ENCODE assay signal across 20 cellular contexts in the genomic region with DNA sequence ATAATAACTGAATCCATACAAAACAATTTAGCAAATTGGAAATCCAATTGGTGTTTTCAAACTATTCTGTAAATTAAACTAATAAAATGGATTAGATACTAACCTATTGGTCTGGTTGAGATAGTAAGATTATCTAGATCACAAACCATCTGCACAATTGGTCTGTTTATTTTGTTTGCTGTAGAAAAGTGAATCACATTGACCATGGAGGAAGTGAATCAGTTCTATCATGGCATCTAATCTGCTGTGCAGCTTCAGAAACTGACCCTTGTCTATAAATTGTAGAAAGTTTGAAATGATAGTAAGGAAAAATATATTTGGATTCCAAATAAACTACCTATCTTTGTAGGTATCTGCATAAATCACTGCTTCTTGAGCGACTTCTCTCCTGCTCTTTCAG.
"Had no signal": no experiment of that assay in that cellular context is flagged by ENCODE, and none has a peak within 500 bp of the region (broad histone marks: within the 10 kb centered on the region; RNA-seq: fewer than 3 reads in every experiment).

No MANE protein-coding gene starts in this region.

- H3K4me3 ChIP-seq: right atrium auricular region, tibial nerve, vagina had no signal

- H3K9me3 ChIP-seq: right atrium auricular region, tibial nerve, vagina had no signal

- DNase-seq: activated B cell treated with CpG ODN at 0.5 μM for 24 hours; activated CD4-positive, alpha-beta T cell treated with anti-CD3 and anti-CD28 coated beads for 48 hours; activated CD8-positive, alpha-beta T cell treated with anti-CD3 and anti-CD28 coated beads for 36 hours; activated effector memory CD4-positive, alpha-beta T cell treated with anti-CD3 and anti-CD28 coated beads, Interleukin-2, amount 50 U/mL, for 16 hours; activated T-cell treated with anti-CD3 and anti-CD28 coated beads, Interleukin-2, amount 50 U/mL, for 48 hours; amniotic stem cell; dermis blood vessel endothelial cell; effector memory CD8-positive, alpha-beta T cell; hippocampal formation; left ventricle myocardium superior; nucleus accumbens; stimulated activated CD4-positive, alpha-beta T cell treated with anti-CD3 and anti-CD28 coated beads, Interleukin-15, amount 100 ng/mL, for 24 hours; stimulated activated CD4-positive, alpha-beta T cell treated with anti-CD3 and anti-CD28 coated beads, Interleukin-4, amount 100 ng/mL, for 1 hour; stimulated activated naive B cell treated with anti-CD40 and anti-IgM and Interleukin-4, amounts not matched to agents 10 μg/mL and 1 μg/mL and 100 μg/mL, for 72 hours; T-helper 2 cell had no signal

- H3K36me3 ChIP-seq: right atrium auricular region, tibial nerve, vagina had no signal

- H3K27ac ChIP-seq: right atrium auricular region, tibial nerve, vagina had no signal

- H3K27me3 ChIP-seq: right atrium auricular region, tibial nerve, vagina had no signal

- H3K4me1 ChIP-seq: right atrium auricular region, tibial nerve, vagina had no signal

- ATAC-seq: activated CD8-positive, alpha-beta T cell treated with anti-CD3 and anti-CD28 coated beads for 36 hours; activated naive CD4-positive, alpha-beta T cell treated with anti-CD3 and anti-CD28 coated beads, Interleukin-2, amount 50 U/mL, for 72 hours; effector memory CD8-positive, alpha-beta T cell; left ventricle myocardium superior; natural killer cell treated with Interleukin-12 subunit alpha and Interleukin-12 subunit beta and Interleukin-15 and Interleukin-18, amount 100 ng/mL, for 72 hours; stimulated activated naive B cell treated with anti-CD40 and anti-IgM and Interleukin-4, amounts not matched to agents 10 μg/mL and 1 μg/mL and 100 μg/mL, for 72 hours had no signal
